10 cellular contexts compared by ENCODE assay signal in the genomic region with DNA sequence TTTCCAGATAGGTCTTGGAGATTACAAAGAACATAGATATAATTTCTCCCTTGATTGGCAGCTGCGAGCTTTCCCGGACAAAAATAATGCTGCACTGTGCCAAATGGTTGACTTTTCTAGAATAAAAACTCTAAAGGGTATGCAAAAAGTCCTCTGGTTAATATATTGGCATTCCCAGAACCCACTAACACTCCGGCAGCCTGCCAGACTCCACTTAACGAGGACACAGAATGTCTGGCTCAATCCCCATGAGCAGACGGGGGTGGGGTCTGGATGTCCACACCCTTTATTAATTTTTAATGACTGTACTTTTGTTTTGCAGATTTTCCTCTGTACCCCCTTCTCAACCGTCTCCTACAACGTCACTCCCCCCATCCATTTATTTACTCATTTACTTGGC. TPM values are rescaled to one million over a fixed set of nuclear protein-coding genes. Genes with fewer than 3 reads are reported as not detected.
A peak's percentile ranks its signal among the peaks of the same experiment; 100 is the strongest.
DNase-seq lines count a peak whose midpoint lies in the region; ATAC-seq and TF ChIP-seq lines count a peak whose summit lies in the region.
"Had no signal": no experiment of that assay in that cellular context is flagged by ENCODE, and none has a peak within 500 bp of the region (broad histone marks: within the 10 kb centered on the region; RNA-seq: fewer than 3 reads in every experiment).

No MANE protein-coding gene starts in this region.

- peaks cover 10% of the 10 kb centered on the region for H3K27me3 Mint-ChIP-seq in glutamatergic neuron (ENCODE audit: unreplicated experiment)

- intact Hi-C loops in gastrocnemius medialis (cut with DNase I; ENCODE audit: low total_unique reads) = loop anchor here (5.0 kb wide), 2 partner anchors 230 to 390 kb away; a partner anchor contains a TSS

- no peaks in the 10 kb centered on the region for H3K9me3 ChIP-seq in gastrocnemius medialis

- peaks cover 57 to 63% of the 10 kb centered on the region in 2 donors for H3K4me1 ChIP-seq in gastrocnemius medialis

- DNase-seq in DMS79 (lab: John Stamatoyannopoulos, UW) = peak; percentile 80
- DNase-seq in NCI-H748 treated with DMSO at 0.1 percent for 48 hours (lab: John Stamatoyannopoulos, UW) = peak; percentile 93
- peak; percentile 49 for DNase-seq in glutamatergic neuron
- DNase-seq in gastrocnemius medialis = no peak
- no peak for DNase-seq in epidermal melanocyte (ENCODE audit: insufficient read length, low spot score)
- DNase-seq in T-helper 2 cell = no peak
- DNase-seq in CD1c-positive myeloid dendritic cell (ENCODE audit: extremely low spot score) = no peak
- no peak for DNase-seq in central memory CD4-positive, alpha-beta T cell
- DNase-seq: activated T-cell treated with anti-CD3 and anti-CD28 coated beads, Interleukin-2, amount 50 U/mL, for 4 hours; T-helper 1 cell had no signal

- no peaks in the 10 kb centered on the region for H3K27me3 ChIP-seq in gastrocnemius medialis

- in situ Hi-C loops in gastrocnemius medialis (cut with MboI; ENCODE audit: low sequenced_read_pairs in 4 of 4) = loop anchor here (5.0 to 25.0 kb wide), 6 partner anchors 300 to 490 kb away; no protein-coding TSS in a partner anchor

- peaks cover 15% of the 10 kb centered on the region for H3K4me1 Mint-ChIP-seq in glutamatergic neuron (ENCODE audit: low read depth, unreplicated experiment)

- H3K27ac Mint-ChIP-seq in glutamatergic neuron (ENCODE audit: unreplicated experiment) = peak overlapping the region; percentile 12

- peak overlapping the region; percentile 13 to 31 (median 25) for H3K4me3 ChIP-seq in gastrocnemius medialis

- TF ChIP-seq CTCF in glutamatergic neuron (IDR thresholded peaks at IDR 0.05; ENCODE audit: partially characterized antibody, unreplicated experiment) (no peak), gastrocnemius medialis (IDR thresholded peaks at IDR 0.05 in 4 of 5, conservative IDR thresholded peaks at IDR 0.05 in 1 of 5) (no peak)

- H3K36me3 Mint-ChIP-seq in glutamatergic neuron (ENCODE audit: unreplicated experiment) = peaks cover under 1% of the 10 kb centered on the region

- no peak overlapping the region for H3K4me3 Mint-ChIP-seq in glutamatergic neuron (ENCODE audit: unreplicated experiment)
- H3K4me3 Mint-ChIP-seq: activated T-cell treated with anti-CD3 and anti-CD28 coated beads, Interleukin-2, amount 50 U/mL, for 4 hours had no signal

- no peaks in the 10 kb centered on the region for H3K36me3 ChIP-seq in gastrocnemius medialis

- peak overlapping the region; percentile 80 to 94 (median 82) for H3K27ac ChIP-seq in gastrocnemius medialis

- H3K9me3 Mint-ChIP-seq in glutamatergic neuron (ENCODE audit: unreplicated experiment) = peaks cover 4% of the 10 kb centered on the region
- H3K9me3 Mint-ChIP-seq: activated T-cell treated with anti-CD3 and anti-CD28 coated beads, Interleukin-2, amount 50 U/mL, for 4 hours had no signal

- no peak for TF ChIP-seq POLR2A in gastrocnemius medialis (IDR thresholded peaks at IDR 0.05)

- ATAC-seq in gastrocnemius medialis = no peak
- ATAC-seq: activated T-cell treated with anti-CD3 and anti-CD28 coated beads, Interleukin-2, amount 50 U/mL, for 4 hours had no signal

RNA-seq across cellular contexts. Expression of a gene that starts 3.3 kb away (rescaled TPM):
- total RNA-seq in glutamatergic neuron (ENCODE audit: unreplicated experiment) = 0.29 TPM
- 10 to 100 TPM in 1 of 4 donors, 1 to 10 TPM in 3; 3.9 to 11.1 (median 6.5) TPM for total RNA-seq in gastrocnemius medialis

Comparison
In these comparisons a context has a peak if more than half of its experiments do, and no peak if none do; other contexts are left out.
1. DNase-seq: peak in DMS79 (single experiment), NCI-H748 treated with DMSO at 0.1 percent for 48 hours (single experiment) and glutamatergic neuron (single experiment); none in gastrocnemius medialis (0 of 2), epidermal melanocyte (single experiment), T-helper 2 cell (0 of 5), CD1c-positive myeloid dendritic cell (single experiment) and central memory CD4-positive, alpha-beta T cell (single experiment).